In genomic region chr3:49343163-49343562, GRCh38 we compare ENCODE assay signal across 14 cellular contexts. TPM values are rescaled to one million over a fixed set of nuclear protein-coding genes. Genes with fewer than 3 reads are reported as not detected.
A peak's percentile ranks its signal among the peaks of the same experiment; 100 is the strongest.
DNase-seq lines count a peak whose midpoint lies in the region; ATAC-seq and TF ChIP-seq lines count a peak whose summit lies in the region.
"Had no signal": no experiment of that assay in that cellular context is flagged by ENCODE, and none has a peak within 500 bp of the region (broad histone marks: within the 10 kb centered on the region; RNA-seq: fewer than 3 reads in every experiment).

No MANE protein-coding gene starts in this region.

- H3K4me1 ChIP-seq in IMR-90 (ENCODE audit: control insufficient read depth, insufficient read depth, low read length) (peaks cover 14% of the 10 kb centered on the region), neutrophil (ENCODE audit: control insufficient read depth in 1 of 2, insufficient read depth in 1 of 2, low read depth in 1 of 2, low read length in 1 of 2) (peaks cover 87 to 95% of the 10 kb centered on the region in 2 experiments)

- H3K23ac ChIP-seq in IMR-90 (ENCODE audit: low read depth, low read length): no peak overlapping the region

- ATAC-seq in IMR-90 (ENCODE audit: low read depth): no peak
- no peak for ATAC-seq in T-helper 17 cell
- ATAC-seq in HG02938 (IDR thresholded peaks at IDR 0.05; ENCODE audit: unreplicated experiment): no peak
- ATAC-seq: CD8-positive, alpha-beta T cell; gastroesophageal sphincter had no signal

- DNase-seq in CD1c-positive myeloid dendritic cell (ENCODE audit: extremely low spot score) (peak; percentile 72), IMR-90 (no peak), T-helper 17 cell (no peak), activated gamma-delta T cell (lab: John Stamatoyannopoulos, UW) (no peak), NCI-H1417 treated with DMSO at 0.1 percent for 48 hours (lab: John Stamatoyannopoulos, UW) (no peak)
- DNase-seq: activated naive CD4-positive, alpha-beta T cell treated with anti-CD3 and anti-CD28 coated beads for 36 hours; CD8-positive, alpha-beta T cell; GOT3; NCI-H187 treated with DMSO at 0.1 percent for 48 hours; NCI-H524 treated with DMSO at 0.1 percent for 48 hours had no signal

- CTCF ChIA-PET in IMR-90 (lab: Yijun Ruan, JAX): interaction anchor here (0.7 to 0.8 kb wide), 2 partner anchors 9 to 160 kb away, joined by 3 to 6 read pairs; no protein-coding TSS in a partner anchor

- H3K36me3 Mint-ChIP-seq in T-helper 17 cell (ENCODE audit: low read depth): no peaks in the 10 kb centered on the region

- no peak overlapping the region for H2AK9ac ChIP-seq in IMR-90 (replicated peaks; ENCODE audit: low read depth, low read length, poor library complexity)

- no peak for TF ChIP-seq POLR2A in IMR-90 (IDR thresholded peaks at IDR 0.05; ENCODE audit: low read depth, low read length)

- H3K56ac ChIP-seq in IMR-90 (ENCODE audit: extremely low read depth, insufficient read depth, low read length): no peak overlapping the region

- H3K4me3 Mint-ChIP-seq in T-helper 17 cell: no peak overlapping the region
- H3K4me3 Mint-ChIP-seq: activated naive CD4-positive, alpha-beta T cell treated with anti-CD3 and anti-CD28 coated beads for 36 hours; CD8-positive, alpha-beta T cell had no signal

- no peak overlapping the region for H3K27ac ChIP-seq in IMR-90 (ENCODE audit: insufficient read depth, low read length)
- peak overlapping the region; percentile 92 for H3K27ac ChIP-seq in neutrophil
- H3K27ac ChIP-seq: cardiac muscle cell had no signal

- no peak overlapping the region for H3K4ac ChIP-seq in IMR-90 (ENCODE audit: low read depth, low read length)

- 100% methylated on average over 1 of the region's 3 CpGs; no CpG with 5 or more reads in 1 of the 2 experiments for WGBS in IMR-90 (ENCODE audit: extremely low coverage in 2 of 2, insufficient read length in 1 of 2), 2 experiments

- no peak overlapping the region for H2AFZ ChIP-seq in IMR-90 (replicated peaks; ENCODE audit: low read length, poor library complexity)

- H4K8ac ChIP-seq in IMR-90 (ENCODE audit: low read depth in 2 of 2, low read length in 2 of 2): no peak overlapping the region

- H3K9ac ChIP-seq in IMR-90 (ENCODE audit: low read depth, low read length): no peak overlapping the region

- no peaks in the 10 kb centered on the region for H3K36me3 ChIP-seq in IMR-90 (ENCODE audit: control insufficient read depth, insufficient read depth, low read length)
- no peaks in the 10 kb centered on the region for H3K36me3 ChIP-seq in neutrophil
- H3K36me3 ChIP-seq: cardiac muscle cell, gastroesophageal sphincter had no signal

- H3K27me3 Mint-ChIP-seq in T-helper 17 cell: no peaks in the 10 kb centered on the region

- TF ChIP-seq CTCF in IMR-90 (conservative IDR thresholded peaks at IDR 0.05; ENCODE audit: low read depth, low read length) (no peak), neutrophil (IDR thresholded peaks at IDR 0.05) (no peak)

- intact Hi-C loops in IMR-90 (cut with micrococcal nuclease): no loop called here

- no TSS peak for BruUV-seq in IMR-90 (replicated peaks; lab: Mats Ljungman, UMichigan)

- H3K27me3 ChIP-seq in IMR-90 (ENCODE audit: control insufficient read depth, insufficient read depth, low read length) (no peaks in the 10 kb centered on the region), neutrophil (no peaks in the 10 kb centered on the region)
- H3K27me3 ChIP-seq: cardiac muscle cell, gastroesophageal sphincter had no signal

- H3K9me1 ChIP-seq in IMR-90 (ENCODE audit: insufficient read depth, low read length): peaks cover 5% of the 10 kb centered on the region

- H3K79me1 ChIP-seq in IMR-90 (ENCODE audit: low read depth in 1 of 2, low read length in 2 of 2): peaks cover 0 to 31% of the 10 kb centered on the region in 2 experiments; a peak in 3 of 4 replicates

- H2AK5ac ChIP-seq in IMR-90 (ENCODE audit: low read depth, low read length): no peak overlapping the region

- no peak overlapping the region for H2BK120ac ChIP-seq in IMR-90 (ENCODE audit: low read depth, low read length)

- H3K4me2 ChIP-seq in IMR-90 (ENCODE audit: low read depth, low read length): no peak overlapping the region

- H3K9me3 ChIP-seq in IMR-90 (ENCODE audit: control insufficient read depth, insufficient read depth, low read length): no peaks in the 10 kb centered on the region
- H3K9me3 ChIP-seq in T-helper 17 cell (ENCODE audit: control insufficient read depth, low read length, poor library complexity, severe bottlenecking): no peaks in the 10 kb centered on the region
- no peaks in the 10 kb centered on the region for H3K9me3 ChIP-seq in neutrophil
- H3K9me3 ChIP-seq: gastroesophageal sphincter had no signal

- POLR2A ChIA-PET in IMR-90 (lab: Charles Lee; ENCODE audit: unreplicated experiment): no interaction called here

- H3K18ac ChIP-seq in IMR-90 (ENCODE audit: low read depth, low read length): no peak overlapping the region

- no peak overlapping the region for H3K14ac ChIP-seq in IMR-90 (replicated peaks; ENCODE audit: low read depth, low read length)

- dilution Hi-C loops in IMR-90 (cut with HindIII; ENCODE audit: low sequenced_read_pairs, unreplicated experiment): no loop called here

- in situ Hi-C loops in IMR-90 (cut with MboI; ENCODE audit: low sequenced_read_pairs): loop anchor here (5.0 kb wide), 1 partner anchor 104 kb away; no protein-coding TSS in a partner anchor

- H4K20me1 ChIP-seq in IMR-90 (ENCODE audit: insufficient read depth, low read length): no peaks in the 10 kb centered on the region; the same call in 1 of the 2 replicates

- no peak overlapping the region for H4K5ac ChIP-seq in IMR-90 (ENCODE audit: low read depth, low read length)

- H3K4me3 ChIP-seq in IMR-90 (ENCODE audit: insufficient read depth, low read depth, low read length): no peak overlapping the region
- no peak overlapping the region for H3K4me3 ChIP-seq in neutrophil (ENCODE audit: low read depth in 1 of 2, low read length in 1 of 2)
- H3K4me3 ChIP-seq: cardiac muscle cell, gastroesophageal sphincter had no signal

- no peak overlapping the region for H2BK20ac ChIP-seq in IMR-90 (ENCODE audit: low read depth, low read length)

- TF ChIP-seq RAD21 in IMR-90 (IDR thresholded peaks at IDR 0.05; ENCODE audit: low read length): no peak

- peak overlapping the region; percentile 24 for H2BK5ac ChIP-seq in IMR-90 (ENCODE audit: low read depth, low read length, poor library complexity, severe bottlenecking)

- H4K91ac ChIP-seq in IMR-90 (ENCODE audit: insufficient read depth, low read depth, low read length): no peak overlapping the region

- no peak overlapping the region for H2BK15ac ChIP-seq in IMR-90 (ENCODE audit: low read depth, low read length)

- H3K27ac Mint-ChIP-seq in T-helper 17 cell: peak overlapping the region; percentile 6

- H3K4me1 Mint-ChIP-seq in T-helper 17 cell: peaks cover 35% of the 10 kb centered on the region

TF ChIP-seq in IMR-90, 13 proteins besides CTCF, POLR2A, EP300 and RAD21:
- no peak for TF ChIP-seq MAFK (IDR thresholded peaks at IDR 0.05; ENCODE audit: low read depth, low read length)

RNA-seq across cellular contexts. Expression of gene USP4, which starts 3.3 kb away (rescaled TPM):
- total RNA-seq in IMR-90 (2012; rRNA removed): 28.6 and 29.9 TPM in 2 replicates
- polyA plus RNA-seq in IMR-90 (2012; rRNA removed): 36.1 and 42.3 TPM in 2 replicates
- polyA plus RNA-seq in IMR-90 (2012; cell fraction: cytosol; rRNA removed): 14.9 and 18.2 TPM in 2 replicates
- polyA plus RNA-seq in IMR-90 (2012; cell fraction: nucleus; rRNA removed; ENCODE audit: low replicate concordance): 35.6 and 104 TPM in 2 replicates
- 100 to 1,000 TPM; 101 to 110 TPM for total RNA-seq in T-helper 17 cell

RNA-seq across cellular contexts. Expression of gene GPX1, which starts 15.0 kb away (rescaled TPM):
- 126 and 128 TPM in 2 replicates for total RNA-seq in IMR-90 (2012; rRNA removed)
- polyA plus RNA-seq in IMR-90 (2012; rRNA removed): 680 and 1,004 TPM in 2 replicates
- polyA plus RNA-seq in IMR-90 (2012; cell fraction: cytosol; rRNA removed): 950 and 1,047 TPM in 2 replicates
- 169 and 330 TPM in 2 replicates for polyA plus RNA-seq in IMR-90 (2012; cell fraction: nucleus; rRNA removed; ENCODE audit: low replicate concordance)
- total RNA-seq in T-helper 17 cell: 100 to 1,000 TPM in 1 of 2 donors, 10 to 100 TPM in 1; 75.6 to 326 TPM
